Comparison of ENCODE assay signal across 18 cellular contexts in the genomic region with DNA sequence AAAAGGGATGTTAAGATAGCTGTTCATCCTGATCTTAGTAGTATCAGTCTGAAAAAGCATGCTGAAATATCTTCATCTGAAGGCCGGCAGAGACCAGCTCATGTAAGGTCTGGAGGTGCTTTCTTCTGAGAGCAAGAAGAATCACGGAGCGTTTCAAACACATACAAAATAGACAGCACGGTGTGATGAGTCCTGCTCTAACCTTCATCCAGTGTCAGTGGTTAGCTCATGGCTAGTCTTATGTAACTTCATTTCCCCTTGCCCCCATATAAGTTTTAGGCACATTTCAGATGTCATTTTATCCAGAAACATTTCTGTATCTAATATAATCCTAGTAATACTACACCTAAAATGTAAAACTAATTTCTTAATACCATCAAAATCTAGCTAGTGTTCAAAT. TPM values are rescaled to one million over a fixed set of nuclear protein-coding genes. Genes with fewer than 3 reads are reported as not detected.
DNase-seq lines count a peak whose midpoint lies in the region; ATAC-seq and TF ChIP-seq lines count a peak whose summit lies in the region.
"Had no signal": no experiment of that assay in that cellular context is flagged by ENCODE, and none has a peak within 500 bp of the region (broad histone marks: within the 10 kb centered on the region; RNA-seq: fewer than 3 reads in every experiment).

No MANE protein-coding gene starts in this region.

- H3K4me1 Mint-ChIP-seq in T-helper 2 cell treated with Interferon-gamma antibody and Interleukin-4, amounts not matched to agents 5 μg/mL and 100 μg/mL, for 36 hours (ENCODE audit: low read depth) = peaks cover 45% of the 10 kb centered on the region
- peaks cover 39% of the 10 kb centered on the region for H3K4me1 Mint-ChIP-seq in activated T-helper 17 cell treated with anti-CD3 and anti-CD28 coated beads, Interleukin-2, amount 50 U/mL, for 72 hours
- H3K4me1 Mint-ChIP-seq in osteocyte (ENCODE audit: unreplicated experiment) = peaks cover 45% of the 10 kb centered on the region

- POLR2A ChIA-PET in IMR-90 (lab: Charles Lee; ENCODE audit: unreplicated experiment) = interaction anchor here (0.6 kb wide), 1 partner anchor 106 kb away, joined by 4 read pairs; no protein-coding TSS in a partner anchor

- H2BK20ac ChIP-seq in IMR-90 (ENCODE audit: low read depth, low read length) = no peak overlapping the region

- ATAC-seq in IMR-90 (ENCODE audit: low read depth) (no peak), left colon (no peak)
- ATAC-seq in activated T-helper 17 cell treated with anti-CD3 and anti-CD28 coated beads, Interleukin-2, amount 50 U/mL, for 72 hours (replicated peaks) = no peak
- ATAC-seq: A549, Panc1, pancreas had no signal

- H4K8ac ChIP-seq in IMR-90 (ENCODE audit: low read depth in 2 of 2, low read length in 2 of 2) = no peak overlapping the region

- BruUV-seq in IMR-90 (replicated peaks; lab: Mats Ljungman, UMichigan) = no TSS peak

- H3K14ac ChIP-seq in IMR-90 (replicated peaks; ENCODE audit: low read depth, low read length) = no peak overlapping the region

- H2BK5ac ChIP-seq in IMR-90 (ENCODE audit: low read depth, low read length, poor library complexity, severe bottlenecking) = no peak overlapping the region

- H3K9me1 ChIP-seq in IMR-90 (ENCODE audit: insufficient read depth, low read length) = peaks cover 38% of the 10 kb centered on the region

- H3K4me3 Mint-ChIP-seq in T-helper 2 cell treated with Interferon-gamma antibody and Interleukin-4, amounts not matched to agents 5 μg/mL and 100 μg/mL, for 36 hours = no peak overlapping the region
- no peak overlapping the region for H3K4me3 Mint-ChIP-seq in activated T-helper 17 cell treated with anti-CD3 and anti-CD28 coated beads, Interleukin-2, amount 50 U/mL, for 72 hours
- H3K4me3 Mint-ChIP-seq in osteocyte (ENCODE audit: unreplicated experiment) = no peak overlapping the region

- H2BK120ac ChIP-seq in IMR-90 (ENCODE audit: low read depth, low read length) = no peak overlapping the region

- no peak overlapping the region for H2AFZ ChIP-seq in IMR-90 (replicated peaks; ENCODE audit: low read length, poor library complexity)

- no peak overlapping the region for H3K56ac ChIP-seq in IMR-90 (ENCODE audit: extremely low read depth, insufficient read depth, low read length)

- H3K27me3 Mint-ChIP-seq in T-helper 2 cell treated with Interferon-gamma antibody and Interleukin-4, amounts not matched to agents 5 μg/mL and 100 μg/mL, for 36 hours (ENCODE audit: low read depth) = no peaks in the 10 kb centered on the region
- H3K27me3 Mint-ChIP-seq in activated T-helper 17 cell treated with anti-CD3 and anti-CD28 coated beads, Interleukin-2, amount 50 U/mL, for 72 hours = no peaks in the 10 kb centered on the region
- no peaks in the 10 kb centered on the region for H3K27me3 Mint-ChIP-seq in osteocyte (ENCODE audit: unreplicated experiment)

- no peak overlapping the region for H3K27ac ChIP-seq in IMR-90 (ENCODE audit: insufficient read depth, low read length)
- H3K27ac ChIP-seq: A549, pancreas had no signal

- H3K18ac ChIP-seq in IMR-90 (ENCODE audit: low read depth, low read length) = no peak overlapping the region

- in situ Hi-C loops in IMR-90 (cut with MboI; ENCODE audit: low sequenced_read_pairs) = no loop called here

- H3K23ac ChIP-seq in IMR-90 (ENCODE audit: low read depth, low read length) = peak overlapping the region; percentile 52; the same call in 1 of the 2 replicates

- no peak overlapping the region for H3K9ac ChIP-seq in IMR-90 (ENCODE audit: low read depth, low read length)

- H4K5ac ChIP-seq in IMR-90 (ENCODE audit: low read depth, low read length) = no peak overlapping the region

- DNase-seq in T-helper 2 cell treated with Interferon-gamma antibody and Interleukin-4, amounts not matched to agents 5 μg/mL and 100 μg/mL, for 36 hours (ENCODE audit: low spot score) = no peak
- DNase-seq in T-helper 2 cell = no peak
- no peak for DNase-seq in IMR-90
- DNase-seq in osteocyte (ENCODE audit: extremely low spot score, unreplicated experiment) = no peak
- no peak for DNase-seq in left colon
- no peak for DNase-seq in RPMI8226
- no peak for DNase-seq in NCI-H1048 (lab: John Stamatoyannopoulos, UW)
- DNase-seq: aorta, esophagus squamous epithelium, HCEC 1CT, heart right ventricle, NCI-H2029, NCI-H526, pancreas, stomach had no signal

- no peak overlapping the region for H3K4me3 ChIP-seq in IMR-90 (ENCODE audit: insufficient read depth, low read depth, low read length)
- H3K4me3 ChIP-seq: A549, esophagus squamous epithelium, heart right ventricle, pancreas, stomach had no signal

- H3K79me1 ChIP-seq in IMR-90 (ENCODE audit: low read depth in 1 of 2, low read length in 2 of 2) = peaks cover 33 to 81% of the 10 kb centered on the region in 2 experiments

- WGBS in IMR-90 (ENCODE audit: extremely low coverage in 2 of 2, insufficient read length in 1 of 2), 2 experiments = 100% methylated on average over 1 of the region's 4 CpGs; no CpG with 5 or more reads in 1 of the 2 experiments

- no peak for TF ChIP-seq RAD21 in IMR-90 (IDR thresholded peaks at IDR 0.05; ENCODE audit: low read length)

- H3K4me1 ChIP-seq in IMR-90 (ENCODE audit: control insufficient read depth, insufficient read depth, low read length) = peaks cover 23% of the 10 kb centered on the region

- H3K9me3 Mint-ChIP-seq in T-helper 2 cell treated with Interferon-gamma antibody and Interleukin-4, amounts not matched to agents 5 μg/mL and 100 μg/mL, for 36 hours = no peaks in the 10 kb centered on the region
- no peaks in the 10 kb centered on the region for H3K9me3 Mint-ChIP-seq in activated T-helper 17 cell treated with anti-CD3 and anti-CD28 coated beads, Interleukin-2, amount 50 U/mL, for 72 hours
- H3K9me3 Mint-ChIP-seq in osteocyte (ENCODE audit: unreplicated experiment) = no peaks in the 10 kb centered on the region

- TF ChIP-seq CTCF in IMR-90 (conservative IDR thresholded peaks at IDR 0.05; ENCODE audit: low read depth, low read length) (no peak), osteocyte (IDR thresholded peaks at IDR 0.05) (no peak)

- no peak overlapping the region for H3K4me2 ChIP-seq in IMR-90 (ENCODE audit: low read depth, low read length)
- H3K4me2 ChIP-seq: A549 had no signal

- dilution Hi-C loops in IMR-90 (cut with HindIII; ENCODE audit: low sequenced_read_pairs, unreplicated experiment) = no loop called here

- H2AK5ac ChIP-seq in IMR-90 (ENCODE audit: low read depth, low read length) = no peak overlapping the region

- no peak overlapping the region for H2AK9ac ChIP-seq in IMR-90 (replicated peaks; ENCODE audit: low read depth, low read length, poor library complexity)

- no peaks in the 10 kb centered on the region for H3K27me3 ChIP-seq in IMR-90 (ENCODE audit: control insufficient read depth, insufficient read depth, low read length)
- H3K27me3 ChIP-seq: esophagus squamous epithelium, heart right ventricle, pancreas, stomach had no signal

- CTCF ChIA-PET in IMR-90 (lab: Yijun Ruan, JAX) = no interaction called here

- no peak for TF ChIP-seq POLR2A in IMR-90 (IDR thresholded peaks at IDR 0.05; ENCODE audit: low read depth, low read length)

- H3K36me3 ChIP-seq in IMR-90 (ENCODE audit: control insufficient read depth, insufficient read depth, low read length) = peaks cover 4% of the 10 kb centered on the region; the same call in 1 of the 2 replicates
- H3K36me3 ChIP-seq: pancreas had no signal

- peak overlapping the region; percentile 11 for H3K27ac Mint-ChIP-seq in T-helper 2 cell treated with Interferon-gamma antibody and Interleukin-4, amounts not matched to agents 5 μg/mL and 100 μg/mL, for 36 hours
- peak overlapping the region; percentile 7 for H3K27ac Mint-ChIP-seq in activated T-helper 17 cell treated with anti-CD3 and anti-CD28 coated beads, Interleukin-2, amount 50 U/mL, for 72 hours
- peak overlapping the region; percentile 62 for H3K27ac Mint-ChIP-seq in osteocyte (ENCODE audit: unreplicated experiment)

- H4K91ac ChIP-seq in IMR-90 (ENCODE audit: insufficient read depth, low read depth, low read length) = no peak overlapping the region

- peaks cover 17% of the 10 kb centered on the region for H3K36me3 Mint-ChIP-seq in T-helper 2 cell treated with Interferon-gamma antibody and Interleukin-4, amounts not matched to agents 5 μg/mL and 100 μg/mL, for 36 hours (ENCODE audit: low read depth)
- H3K36me3 Mint-ChIP-seq in activated T-helper 17 cell treated with anti-CD3 and anti-CD28 coated beads, Interleukin-2, amount 50 U/mL, for 72 hours (ENCODE audit: low read depth) = peaks cover 46% of the 10 kb centered on the region
- H3K36me3 Mint-ChIP-seq in osteocyte (ENCODE audit: unreplicated experiment) = peaks cover 8% of the 10 kb centered on the region

- no peaks in the 10 kb centered on the region for H3K9me3 ChIP-seq in IMR-90 (ENCODE audit: control insufficient read depth, insufficient read depth, low read length)
- H3K9me3 ChIP-seq: A549, esophagus squamous epithelium, heart right ventricle, pancreas, stomach had no signal

- H4K20me1 ChIP-seq in IMR-90 (ENCODE audit: insufficient read depth, low read length) = peaks cover 72% of the 10 kb centered on the region

- no peak overlapping the region for H3K4ac ChIP-seq in IMR-90 (ENCODE audit: low read depth, low read length)

- intact Hi-C loops in IMR-90 (cut with micrococcal nuclease) = no loop called here
- intact Hi-C loops in left colon (cut with DNase I, micrococcal nuclease) = no loop called here

- H2BK15ac ChIP-seq in IMR-90 (ENCODE audit: low read depth, low read length) = no peak overlapping the region

TF ChIP-seq in IMR-90, 13 proteins besides CTCF, POLR2A, EP300 and RAD21 (continues in another document):
- no peak for TF ChIP-seq MXI1 (IDR thresholded peaks at IDR 0.05; ENCODE audit: borderline replicate concordance, low read depth, low read length)
- no peak for TF ChIP-seq CHD1 (IDR thresholded peaks at IDR 0.05; ENCODE audit: low read depth, low read length)
- no peak for TF ChIP-seq CEBPB (IDR thresholded peaks at IDR 0.05; ENCODE audit: low read depth, low read length)
- no peak for TF ChIP-seq RFX5 (IDR thresholded peaks at IDR 0.05; ENCODE audit: low read depth, low read length)
- no peak for TF ChIP-seq SMC3 (IDR thresholded peaks at IDR 0.05; ENCODE audit: low read depth, low read length)
- TF ChIP-seq BHLHE40 (IDR thresholded peaks at IDR 0.05; ENCODE audit: low read depth, low read length) = no peak
- TF ChIP-seq MAFK (IDR thresholded peaks at IDR 0.05; ENCODE audit: low read depth, low read length) = no peak
- no peak for TF ChIP-seq FOS (IDR thresholded peaks at IDR 0.05; ENCODE audit: low read depth, low read length)
- TF ChIP-seq NFE2L2 (IDR thresholded peaks at IDR 0.05; ENCODE audit: low read depth, low read length) = no peak
- TF ChIP-seq RCOR1 (IDR thresholded peaks at IDR 0.05; ENCODE audit: insufficient replicate concordance, low read length) = no peak

RNA-seq across cellular contexts. Expression of a gene that starts 27.8 kb away (rescaled TPM):
- total RNA-seq in IMR-90 (2012; rRNA removed) (117 and 122 TPM in 2 replicates), osteocyte (273 and 274 TPM in 2 replicates), left colon (100 to 1,000 TPM; 250 to 254 TPM)
- polyA plus RNA-seq in IMR-90 (2012; rRNA removed) = 190 and 215 TPM in 2 replicates
- 170 and 354 TPM in 2 replicates for polyA plus RNA-seq in IMR-90 (2012; cell fraction: cytosol; rRNA removed)
- polyA plus RNA-seq in IMR-90 (2012; cell fraction: nucleus; rRNA removed; ENCODE audit: low replicate concordance) = 291 and 369 TPM in 2 replicates
- 100 to 1,000 TPM; 220 to 254 TPM for total RNA-seq in activated T-helper 17 cell treated with anti-CD3 and anti-CD28 coated beads, Interleukin-2, amount 50 U/mL, for 72 hours

Comparison
In these comparisons a context has a peak if more than half of its experiments do, and no peak if none do; other contexts are left out.
1. H3K27ac Mint-ChIP-seq: peak in every context shown above with its lines; median percentile 62 in osteocyte; 11 in T-helper 2 cell treated with Interferon-gamma antibody and Interleukin-4, amounts not matched to agents 5 μg/mL and 100 μg/mL, for 36 hours; 7 in activated T-helper 17 cell treated with anti-CD3 and anti-CD28 coated beads, Interleukin-2, amount 50 U/mL, for 72 hours.